13 cellular contexts compared by ENCODE assay signal in the genomic region with DNA sequence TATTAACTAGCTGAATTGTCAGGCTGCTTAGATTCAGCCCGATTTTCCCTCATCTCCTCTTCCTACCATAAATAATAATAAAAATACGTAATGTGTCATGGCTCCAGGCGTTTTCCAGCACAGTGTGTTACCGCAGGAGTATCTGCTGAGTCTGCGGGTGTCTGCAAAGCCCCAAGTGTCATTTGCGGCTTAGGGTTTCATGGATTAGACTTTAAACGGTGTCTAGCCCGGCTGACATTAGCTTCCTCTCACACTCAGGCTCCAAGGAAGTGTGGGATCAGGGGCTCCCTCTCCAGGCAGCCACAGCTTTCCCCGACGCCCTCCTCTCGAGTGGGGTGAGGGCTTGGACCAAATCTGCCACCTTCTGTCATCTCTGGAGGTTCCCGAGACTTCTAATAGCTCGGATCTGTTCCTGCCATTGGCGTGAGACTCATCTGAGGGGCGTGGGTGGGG. TPM values are rescaled to one million over a fixed set of nuclear protein-coding genes. Genes with fewer than 3 reads are reported as not detected.
A peak's percentile ranks its signal among the peaks of the same experiment; 100 is the strongest.
DNase-seq lines count a peak whose midpoint lies in the region; ATAC-seq and TF ChIP-seq lines count a peak whose summit lies in the region.
"Had no signal": no experiment of that assay in that cellular context is flagged by ENCODE, and none has a peak within 500 bp of the region (broad histone marks: within the 10 kb centered on the region; RNA-seq: fewer than 3 reads in every experiment).

No MANE protein-coding gene starts in this region.

- DNase-seq in substantia nigra (lab: John Stamatoyannopoulos, UW): peak in 14 of 49 donors; percentile 11 to 72 (median 24)
- DNase-seq in NAMALWA (ENCODE audit: low spot score): no peak
- DNase-seq in germinal center (ENCODE audit: low spot score): no peak
- no peak for DNase-seq in NOMO-1 (lab: John Stamatoyannopoulos, UW; ENCODE audit: unreplicated experiment in 2 of 2)
- DNase-seq: activated CD8-positive, alpha-beta memory T cell treated with anti-CD3 and anti-CD28 coated beads, Interleukin-2, amount 10 ng/mL, durations not matched to agents 7 days and 5 days; amniotic stem cell; NCI-H774 had no signal

- peak; percentile 49; the same call in 2 of the 3 replicates for ATAC-seq in SK-N-SH treated with all-trans-retinoic acid at 6 μM for 48 hours
- ATAC-seq: activated CD8-positive, alpha-beta memory T cell treated with anti-CD3 and anti-CD28 coated beads, Interleukin-2, amount 10 ng/mL, durations not matched to agents 7 days and 5 days; stimulated activated memory B cell treated with anti-CD40 and anti-IgM and Interleukin-4, amounts not matched to agents 10 μg/mL and 1 μg/mL and 100 μg/mL, for 72 hours had no signal

- peaks cover 72% of the 10 kb centered on the region for H3K27me3 Mint-ChIP-seq in IgD-negative memory B cell

- peak overlapping the region in 2 of 3 donors; percentile 39 to 70 for H3K27ac Mint-ChIP-seq in IgD-negative memory B cell
- H3K27ac Mint-ChIP-seq: activated CD8-positive, alpha-beta memory T cell treated with anti-CD3 and anti-CD28 coated beads, Interleukin-2, amount 10 ng/mL, durations not matched to agents 7 days and 5 days; stimulated activated memory B cell treated with anti-CD40 and anti-IgM and Interleukin-4, amounts not matched to agents 10 μg/mL and 1 μg/mL and 100 μg/mL, for 72 hours had no signal

- peaks cover 2% of the 10 kb centered on the region for H3K36me3 Mint-ChIP-seq in IgD-negative memory B cell
- H3K36me3 Mint-ChIP-seq: activated CD8-positive, alpha-beta memory T cell treated with anti-CD3 and anti-CD28 coated beads, Interleukin-2, amount 10 ng/mL, durations not matched to agents 7 days and 5 days; stimulated activated memory B cell treated with anti-CD40 and anti-IgM and Interleukin-4, amounts not matched to agents 10 μg/mL and 1 μg/mL and 100 μg/mL, for 72 hours had no signal

- H3K4me3 ChIP-seq in iPS-18c (ENCODE audit: insufficient read depth, low read depth, low read length): 0 out of 2 replicates have a peak overlapping the region, but pooled peaks have one; percentile 11

- H3K27ac ChIP-seq in substantia nigra (ENCODE audit: low read depth, low read length, poor library complexity, severe bottlenecking): peak overlapping the region; percentile 94
- H3K27ac ChIP-seq: epithelial cell of prostate had no signal

- peak overlapping the region in 1 of 4 donors; percentile 54 for H3K4me3 Mint-ChIP-seq in IgD-negative memory B cell
- H3K4me3 Mint-ChIP-seq: activated CD8-positive, alpha-beta memory T cell treated with anti-CD3 and anti-CD28 coated beads, Interleukin-2, amount 10 ng/mL, durations not matched to agents 7 days and 5 days; stimulated activated memory B cell treated with anti-CD40 and anti-IgM and Interleukin-4, amounts not matched to agents 10 μg/mL and 1 μg/mL and 100 μg/mL, for 72 hours had no signal

- peaks cover 5% of the 10 kb centered on the region for H3K9me3 ChIP-seq in iPS-18c (ENCODE audit: control insufficient read depth, insufficient read depth, low read length)

- peaks cover 0 to 9% (median 0%) of the 10 kb centered on the region in 3 donors for H3K9me3 Mint-ChIP-seq in IgD-negative memory B cell
- H3K9me3 Mint-ChIP-seq: neural crest cell; stimulated activated memory B cell treated with anti-CD40 and anti-IgM and Interleukin-4, amounts not matched to agents 10 μg/mL and 1 μg/mL and 100 μg/mL, for 72 hours had no signal

- peaks cover 2 to 7% (median 5%) of the 10 kb centered on the region in 3 donors for H3K4me1 Mint-ChIP-seq in IgD-negative memory B cell

TF ChIP-seq in SK-N-SH treated with all-trans-retinoic acid at 6 μM for 48 hours, 23 proteins besides CTCF, POLR2A, EP300 and RAD21:
- TF ChIP-seq SNAI2 (CRISPR knock-in tag; IDR thresholded peaks at IDR 0.05) (no peak), ISL1 (CRISPR knock-in tag; IDR thresholded peaks at IDR 0.05) (no peak), OSR1 (CRISPR knock-in tag; IDR thresholded peaks at IDR 0.05) (no peak), ZNF70 (CRISPR knock-in tag; IDR thresholded peaks at IDR 0.05) (no peak), ESRRG (CRISPR knock-in tag; IDR thresholded peaks at IDR 0.05) (no peak)
TF ChIP-seq in SK-N-SH treated with all-trans-retinoic acid at 6 μM for 48 hours: peak in this region for 0.

RNA-seq across cellular contexts. Expression of gene HOXD1, which starts 14.1 kb away (rescaled TPM):
- polyA plus RNA-seq in IgD-negative memory B cell: not detected

RNA-seq across cellular contexts. Expression of gene HOXD3, which starts 17.3 kb away (rescaled TPM):
- not detected for polyA plus RNA-seq in IgD-negative memory B cell

RNA-seq across cellular contexts. Expression of gene HOXD4, which starts 23.1 kb away (rescaled TPM):
- not detected for polyA plus RNA-seq in IgD-negative memory B cell

RNA-seq across cellular contexts. Expression of gene HOXD8, which starts 44.9 kb away (rescaled TPM):
- not detected for polyA plus RNA-seq in IgD-negative memory B cell

RNA-seq across cellular contexts. Expression of gene HOXD9, which starts 51.9 kb away (rescaled TPM):
- not detected for polyA plus RNA-seq in IgD-negative memory B cell
